ENCODE assay signal across 1 cellular context in genomic region chr7:128236924-128237586, GRCh38.
TF ChIP-seq lines count a peak whose summit lies in the region.

No MANE protein-coding gene starts in this region.

TF ChIP-seq in K562, 482 proteins besides CTCF, POLR2A, EP300 and RAD21 (continued from another document and continues in another):
- no peak for TF ChIP-seq SRSF3 (IDR thresholded peaks at IDR 0.05; ENCODE audit: insufficient read depth, low read length)
- TF ChIP-seq SIN3A (IDR thresholded peaks at IDR 0.05; ENCODE audit: borderline replicate concordance in 2 of 2, control insufficient read depth in 1 of 2, low read depth in 2 of 2, low read length in 2 of 2) = no peak
- no peak for TF ChIP-seq GABPB2 (CRISPR knock-in tag; conservative IDR thresholded peaks at IDR 0.05)
- no peak for TF ChIP-seq IRF2 (CRISPR knock-in tag; IDR thresholded peaks at IDR 0.05)
- TF ChIP-seq SMARCC2 (IDR thresholded peaks at IDR 0.05; ENCODE audit: low read depth) = no peak; the same call in 1 of the 2 replicates
- TF ChIP-seq ZNF830 (CRISPR knock-in tag; IDR thresholded peaks at IDR 0.05) = no peak
- peak; percentile 93 for TF ChIP-seq CREB3 (tag; conservative IDR thresholded peaks at IDR 0.05; ENCODE audit: low read depth)
- TF ChIP-seq ZBTB43 (CRISPR knock-in tag; IDR thresholded peaks at IDR 0.05) = no peak
- no peak for TF ChIP-seq DNMT1 (IDR thresholded peaks at IDR 0.05)
- TF ChIP-seq USF2 (CRISPR knock-in tag; IDR thresholded peaks at IDR 0.05) = peak; percentile 71
- TF ChIP-seq ZHX1 (conservative IDR thresholded peaks at IDR 0.05; ENCODE audit: low read length) = no peak
- TF ChIP-seq ZNF764 (CRISPR knock-in tag; IDR thresholded peaks at IDR 0.05; ENCODE audit: low read depth) = no peak
- TF ChIP-seq HEY1 (CRISPR knock-in tag; IDR thresholded peaks at IDR 0.05; ENCODE audit: borderline replicate concordance) = peak; percentile 17; the same call in 1 of the 2 replicates
- peak; percentile 96 for TF ChIP-seq ZNF449 (CRISPR knock-in tag; IDR thresholded peaks at IDR 0.05)
- TF ChIP-seq NFIX (CRISPR knock-in tag; IDR thresholded peaks at IDR 0.05; ENCODE audit: low read depth) = peak; percentile 30; the same call in 1 of the 2 replicates
- TF ChIP-seq NR2C2 (CRISPR knock-in tag; IDR thresholded peaks at IDR 0.05) = no peak
- TF ChIP-seq NR2C2 (tag; IDR thresholded peaks at IDR 0.05) = peak; percentile 83
- peak; percentile 29; the same call in 1 of the 2 replicates for TF ChIP-seq MAX (CRISPR knock-in tag; IDR thresholded peaks at IDR 0.05)
- no peak for TF ChIP-seq POLR2AphosphoS2 (IDR thresholded peaks at IDR 0.05; ENCODE audit: low read length)
- no peak for TF ChIP-seq ZC3H11A (IDR thresholded peaks at IDR 0.05; ENCODE audit: low read depth, low read length)
- TF ChIP-seq PBX2 (CRISPR knock-in tag; IDR thresholded peaks at IDR 0.05; ENCODE audit: low read depth) = no peak
- TF ChIP-seq PBX2 (tag; conservative IDR thresholded peaks at IDR 0.05; ENCODE audit: low read depth) = peak; percentile 26; the same call in 1 of the 2 replicates
- no peak for TF ChIP-seq POLR2G (IDR thresholded peaks at IDR 0.05; ENCODE audit: low read depth, low read length)
- no peak for TF ChIP-seq HNRNPK (IDR thresholded peaks at IDR 0.05; ENCODE audit: low read depth, low read length, poor library complexity, severe bottlenecking)
- no peak for TF ChIP-seq MITF (IDR thresholded peaks at IDR 0.05)
- TF ChIP-seq KLF6 (CRISPR knock-in tag; IDR thresholded peaks at IDR 0.05; ENCODE audit: borderline replicate concordance) = peak; percentile 98
- peak; percentile 87 for TF ChIP-seq TFE3 (CRISPR knock-in tag; IDR thresholded peaks at IDR 0.05)
- peak; percentile 70; the same call in 1 of the 2 replicates for TF ChIP-seq ZNF133 (CRISPR knock-in tag; IDR thresholded peaks at IDR 0.05)
- peak; percentile 96 for TF ChIP-seq ZNF76 (CRISPR knock-in tag; IDR thresholded peaks at IDR 0.05; ENCODE audit: borderline replicate concordance)
- TF ChIP-seq ZNF318 (IDR thresholded peaks at IDR 0.05; ENCODE audit: borderline replicate concordance in 1 of 2, low read depth in 1 of 2) = peak in 1 of 2 experiments; percentile 50; a peak in 1 of 4 replicates
- TF ChIP-seq KAT2B (IDR thresholded peaks at IDR 0.05; ENCODE audit: low read depth, low read length) = no peak
- no peak for TF ChIP-seq MTA1 (IDR thresholded peaks at IDR 0.05; ENCODE audit: borderline replicate concordance)
- no peak for TF ChIP-seq XRCC3 (IDR thresholded peaks at IDR 0.05)
- TF ChIP-seq JUND (IDR thresholded peaks at IDR 0.05; ENCODE audit: borderline replicate concordance, low read depth, low read length) = peak; percentile 55; the same call in 1 of the 2 replicates
- peak; percentile 79; the same call in 2 of the 3 replicates for TF ChIP-seq JUND (tag; IDR thresholded peaks at IDR 0.05; ENCODE audit: borderline replicate concordance, low read depth, low read length)
- TF ChIP-seq STAT5B (CRISPR knock-in tag; IDR thresholded peaks at IDR 0.05) = no peak; the same call in 1 of the 2 replicates
- TF ChIP-seq ZNF699 (CRISPR knock-in tag; IDR thresholded peaks at IDR 0.05; ENCODE audit: insufficient replicate concordance) = no peak
